In genomic region chr9:127398715-127399400, GRCh38 we compare ENCODE assay signal across 10 cellular contexts. TPM values are rescaled to one million over a fixed set of nuclear protein-coding genes. Genes with fewer than 3 reads are reported as not detected.
A peak's percentile ranks its signal among the peaks of the same experiment; 100 is the strongest.
DNase-seq lines count a peak whose midpoint lies in the region; ATAC-seq, FAIRE-seq and TF ChIP-seq lines count a peak whose summit lies in the region.
"Had no signal": no experiment of that assay in that cellular context is flagged by ENCODE, and none has a peak within 500 bp of the region (broad histone marks: within the 10 kb centered on the region; RNA-seq: fewer than 3 reads in every experiment).

No MANE protein-coding gene starts in this region.

- H3K4me3 ChIP-seq in keratinocyte (ENCODE audit: control insufficient read depth in 2 of 3, extremely low read depth in 1 of 3, insufficient read depth in 2 of 3, low read depth in 1 of 3, low read length in 3 of 3) (no peak overlapping the region), aorta (ENCODE audit: low read length in 2 of 2) (no peak overlapping the region), Peyer's patch (peak overlapping the region in 2 of 4 donors; percentile 90 to 100)

- H3K4me1 ChIP-seq in keratinocyte (ENCODE audit: control insufficient read depth, extremely low read depth, insufficient read depth, low read length) (peaks cover 11% of the 10 kb centered on the region), aorta (ENCODE audit: control insufficient read depth in 1 of 2, insufficient read depth in 2 of 2, low read length in 2 of 2) (no peaks in the 10 kb centered on the region), Peyer's patch (peaks cover 0 to 17% (median 8%) of the 10 kb centered on the region in 4 donors)

- TF ChIP-seq POLR2A in Peyer's patch (IDR thresholded peaks at IDR 0.05): no peak

- intact Hi-C loops in activated CD4-positive, alpha-beta T cell treated with anti-CD3 and anti-CD28 coated beads for 36 hours (cut with DNase I, micrococcal nuclease): loop anchor here (10.0 kb wide), 2 partner anchors 84 to 594 kb away; partner anchors contain the start of gene ZBTB43 (in 1 of the 2)
- intact Hi-C loops in activated CD4-positive, alpha-beta memory T cell treated with anti-CD3 and anti-CD28 coated beads for 36 hours (cut with micrococcal nuclease): no loop called here
- intact Hi-C loops in aorta (cut with DNase I): loop anchor here (2.0 to 5.0 kb wide), 3 partner anchors 87 to 186 kb away; no protein-coding TSS in a partner anchor

- no peak overlapping the region for H3K27ac Mint-ChIP-seq in activated CD4-positive, alpha-beta T cell treated with anti-CD3 and anti-CD28 coated beads for 36 hours
- no peak overlapping the region for H3K27ac Mint-ChIP-seq in activated CD4-positive, alpha-beta memory T cell treated with anti-CD3 and anti-CD28 coated beads for 36 hours
- peak overlapping the region; percentile 68 for H3K27ac Mint-ChIP-seq in stimulated activated effector memory CD8-positive, alpha-beta T cell treated with anti-CD3 and anti-CD28 coated beads, Interleukin-12 subunit alpha, Interleukin-12 subunit beta, amount 100 ng/mL, for 72 hours

- H3K27ac ChIP-seq in keratinocyte (ENCODE audit: control insufficient read depth, insufficient read depth, low read length) (no peak overlapping the region), aorta (ENCODE audit: low read depth in 1 of 2, low read length in 2 of 2) (no peak overlapping the region), Peyer's patch (no peak overlapping the region)

- H2AFZ ChIP-seq in keratinocyte (ENCODE audit: control insufficient read depth, low read length): no peak overlapping the region

- H3K4me1 Mint-ChIP-seq in activated CD4-positive, alpha-beta T cell treated with anti-CD3 and anti-CD28 coated beads for 36 hours: peaks cover 12% of the 10 kb centered on the region
- peaks cover 16% of the 10 kb centered on the region for H3K4me1 Mint-ChIP-seq in activated CD4-positive, alpha-beta memory T cell treated with anti-CD3 and anti-CD28 coated beads for 36 hours (ENCODE audit: low read depth)
- H3K4me1 Mint-ChIP-seq in stimulated activated effector memory CD8-positive, alpha-beta T cell treated with anti-CD3 and anti-CD28 coated beads, Interleukin-12 subunit alpha, Interleukin-12 subunit beta, amount 100 ng/mL, for 72 hours: peaks cover 23% of the 10 kb centered on the region

- H3K4me3 Mint-ChIP-seq in activated CD4-positive, alpha-beta T cell treated with anti-CD3 and anti-CD28 coated beads for 36 hours: peak overlapping the region; percentile 58
- H3K4me3 Mint-ChIP-seq in activated CD4-positive, alpha-beta memory T cell treated with anti-CD3 and anti-CD28 coated beads for 36 hours: peak overlapping the region; percentile 60
- H3K4me3 Mint-ChIP-seq in stimulated activated effector memory CD8-positive, alpha-beta T cell treated with anti-CD3 and anti-CD28 coated beads, Interleukin-12 subunit alpha, Interleukin-12 subunit beta, amount 100 ng/mL, for 72 hours: peak overlapping the region; percentile 79

- peak overlapping the region; percentile 91 for H3K4me2 ChIP-seq in keratinocyte (ENCODE audit: control insufficient read depth, extremely low read depth, insufficient read depth, low read depth, low read length)

- no peak for DNase-seq in activated CD4-positive, alpha-beta T cell treated with anti-CD3 and anti-CD28 coated beads for 36 hours
- no peak for DNase-seq in activated CD4-positive, alpha-beta T cell treated with anti-CD3 and anti-CD28 coated beads for 48 hours
- no peak for DNase-seq in activated CD4-positive, alpha-beta memory T cell treated with anti-CD3 and anti-CD28 coated beads for 36 hours
- DNase-seq in keratinocyte (ENCODE audit: low read depth, low spot score): no peak
- no peak for DNase-seq in stimulated activated effector memory CD8-positive, alpha-beta T cell treated with anti-CD3 and anti-CD28 coated beads, Interleukin-12 subunit alpha, Interleukin-12 subunit beta, amount 100 ng/mL, for 72 hours (ENCODE audit: low spot score in 2 of 2)
- DNase-seq in aorta: no peak
- no peak for DNase-seq in cortex of kidney (lab: John Stamatoyannopoulos, UW)
- DNase-seq in Peyer's patch: no peak

- no peaks in the 10 kb centered on the region for H3K36me3 Mint-ChIP-seq in activated CD4-positive, alpha-beta T cell treated with anti-CD3 and anti-CD28 coated beads for 36 hours (ENCODE audit: low read depth)
- H3K36me3 Mint-ChIP-seq in activated CD4-positive, alpha-beta memory T cell treated with anti-CD3 and anti-CD28 coated beads for 36 hours: no peaks in the 10 kb centered on the region
- peaks cover 10% of the 10 kb centered on the region for H3K36me3 Mint-ChIP-seq in stimulated activated effector memory CD8-positive, alpha-beta T cell treated with anti-CD3 and anti-CD28 coated beads, Interleukin-12 subunit alpha, Interleukin-12 subunit beta, amount 100 ng/mL, for 72 hours

- dilution Hi-C loops in keratinocyte (cut with MboI; ENCODE audit: extremely low pct_ligation_motif_present, low sequenced_read_pairs): loop anchor here (10.0 kb wide), 1 partner anchor 64 kb away; no protein-coding TSS in a partner anchor

- H3K27me3 ChIP-seq in keratinocyte (ENCODE audit: control insufficient read depth, extremely low read depth, insufficient read depth, low read length) (no peaks in the 10 kb centered on the region), aorta (ENCODE audit: control insufficient read depth in 1 of 2, insufficient read depth in 2 of 2, low read length in 1 of 2) (no peaks in the 10 kb centered on the region), Peyer's patch (no peaks in the 10 kb centered on the region)
- H3K27me3 ChIP-seq: upper lobe of left lung had no signal

- H3K27me3 Mint-ChIP-seq in activated CD4-positive, alpha-beta T cell treated with anti-CD3 and anti-CD28 coated beads for 36 hours: peaks cover 48% of the 10 kb centered on the region
- peaks cover 48% of the 10 kb centered on the region for H3K27me3 Mint-ChIP-seq in activated CD4-positive, alpha-beta memory T cell treated with anti-CD3 and anti-CD28 coated beads for 36 hours

- no peaks in the 10 kb centered on the region for H3K9me1 ChIP-seq in keratinocyte (ENCODE audit: control insufficient read depth, extremely low read depth, insufficient read depth, low read length)

- H3K79me2 ChIP-seq in keratinocyte (ENCODE audit: control insufficient read depth, insufficient read depth, low read length): no peaks in the 10 kb centered on the region

- no peak for TF ChIP-seq CTCF in keratinocyte (optimal IDR thresholded peaks at IDR 0.05 in 1 of 3, IDR thresholded peaks at IDR 0.05 in 1 of 3, conservative IDR thresholded peaks at IDR 0.05 in 1 of 3; ENCODE audit: extremely low read depth in 1 of 3, insufficient read depth in 2 of 3, low read length in 3 of 3)
- peak in 1 of 6 experiments; percentile 2 for TF ChIP-seq CTCF in Peyer's patch (IDR thresholded peaks at IDR 0.05)

- no peaks in the 10 kb centered on the region for H3K9me3 Mint-ChIP-seq in activated CD4-positive, alpha-beta T cell treated with anti-CD3 and anti-CD28 coated beads for 36 hours (ENCODE audit: low read depth)
- H3K9me3 Mint-ChIP-seq in activated CD4-positive, alpha-beta memory T cell treated with anti-CD3 and anti-CD28 coated beads for 36 hours: no peaks in the 10 kb centered on the region
- H3K9me3 Mint-ChIP-seq in stimulated activated effector memory CD8-positive, alpha-beta T cell treated with anti-CD3 and anti-CD28 coated beads, Interleukin-12 subunit alpha, Interleukin-12 subunit beta, amount 100 ng/mL, for 72 hours: no peaks in the 10 kb centered on the region

- no peak overlapping the region for H3K9ac ChIP-seq in keratinocyte (ENCODE audit: control insufficient read depth, extremely low read depth, insufficient read depth, low read length)

- H3K9me3 ChIP-seq in keratinocyte (ENCODE audit: control insufficient read depth, low read depth, low read length): no peaks in the 10 kb centered on the region
- H3K9me3 ChIP-seq in aorta (ENCODE audit: control insufficient read depth, low read length): no peaks in the 10 kb centered on the region
- no peaks in the 10 kb centered on the region for H3K9me3 ChIP-seq in Peyer's patch
- H3K9me3 ChIP-seq: mucosa of descending colon, upper lobe of left lung had no signal

- WGBS in aorta, 2 donors: 86 to 87% methylated on average over 13 of the region's 13 CpGs

- CTCF ChIA-PET in activated CD4-positive, alpha-beta T cell treated with anti-CD3 and anti-CD28 coated beads for 36 hours (lab: Charles Lee): interaction anchor here (0.6 to 1.6 kb wide), 4 partner anchors 9 to 640 kb away, joined by 3 to 4 read pairs (median 3); no protein-coding TSS in a partner anchor
- CTCF ChIA-PET in activated CD4-positive, alpha-beta memory T cell treated with anti-CD3 and anti-CD28 coated beads for 36 hours (lab: Charles Lee): interaction anchor here (0.8 to 1.5 kb wide), 4 partner anchors 49 to 184 kb away, joined by 3 to 5 read pairs (median 3); no protein-coding TSS in a partner anchor

- no peaks in the 10 kb centered on the region for H4K20me1 ChIP-seq in keratinocyte (ENCODE audit: control insufficient read depth, extremely low read depth, insufficient read depth, low read length)

- FAIRE-seq in keratinocyte (lab: Jason Lieb, UNC): no peak

- no peak for ATAC-seq in activated CD4-positive, alpha-beta T cell treated with anti-CD3 and anti-CD28 coated beads for 36 hours
- no peak for ATAC-seq in stimulated activated effector memory CD8-positive, alpha-beta T cell treated with anti-CD3 and anti-CD28 coated beads, Interleukin-12 subunit alpha, Interleukin-12 subunit beta, amount 100 ng/mL, for 72 hours
- ATAC-seq in aorta (ENCODE audit: low FRiP score): no peak

- H3K36me3 ChIP-seq in keratinocyte (ENCODE audit: control insufficient read depth in 2 of 2, extremely low read depth in 1 of 2, insufficient read depth in 2 of 2, low read length in 2 of 2) (peaks cover 4 to 5% of the 10 kb centered on the region in 2 experiments), aorta (ENCODE audit: control insufficient read depth in 1 of 2, insufficient read depth in 2 of 2, low read length in 1 of 2) (no peaks in the 10 kb centered on the region), Peyer's patch (peaks cover 0 to 13% (median 0%) of the 10 kb centered on the region in 3 donors)

- POLR2A ChIA-PET in activated CD4-positive, alpha-beta T cell treated with anti-CD3 and anti-CD28 coated beads for 36 hours (lab: Charles Lee): interaction anchor here (0.6 to 0.9 kb wide), 4 partner anchors 11 to 346 kb away, joined by 3 to 6 read pairs (median 3); no protein-coding TSS in a partner anchor
- POLR2A ChIA-PET in activated CD4-positive, alpha-beta memory T cell treated with anti-CD3 and anti-CD28 coated beads for 36 hours (lab: Charles Lee): interaction anchor here (2.3 kb wide), 1 partner anchor 52 kb away, joined by 18 read pairs; the partner anchor contains the start of genes LRSAM1 and RPL12

RNA-seq across cellular contexts. Expression of gene SLC2A8, which starts 1.9 kb away (rescaled TPM):
- 1 to 10 TPM; 1.3 to 1.7 TPM for total RNA-seq in activated CD4-positive, alpha-beta T cell treated with anti-CD3 and anti-CD28 coated beads for 36 hours
- 1 to 10 TPM; 3.2 to 4.6 TPM for total RNA-seq in activated CD4-positive, alpha-beta memory T cell treated with anti-CD3 and anti-CD28 coated beads for 36 hours
- polyA plus RNA-seq in keratinocyte (7.1 to 14.2 TPM (median 9.5 TPM) in 3 replicates), aorta (10 to 100 TPM in 1 of 2 donors, 1 to 10 TPM in 1; 9.9 to 30.5 TPM)
- 2.4 TPM for polyA plus RNA-seq in keratinocyte (2011; ENCODE audit: low read depth)
- polyA plus RNA-seq in keratinocyte (2011; cell fraction: cytosol; rRNA removed): 5.4 and 8.5 TPM in 2 replicates
- polyA plus RNA-seq in keratinocyte (2011; cell fraction: nucleus; rRNA removed): 16.8 and 24.0 TPM in 2 replicates
- polyA plus RNA-seq in keratinocyte (2012; ENCODE audit: low replicate concordance): 7.5 and 9.3 TPM in 2 replicates
- polyA minus RNA-seq in keratinocyte: 7.3 to 12.3 TPM (median 8.2 TPM) in 3 replicates
- polyA minus RNA-seq in keratinocyte (2011; cell fraction: cytosol; rRNA and poly(A)+ RNA removed): 14.0 TPM
- polyA minus RNA-seq in keratinocyte (2011; cell fraction: nucleus; rRNA and poly(A)+ RNA removed): 13.7 and 15.5 TPM in 2 replicates
- total RNA-seq in aorta (10 to 100 TPM; 15.3 to 21.0 TPM), Peyer's patch (10 to 100 TPM in 3 of 4 donors, 1 to 10 TPM in 1; 7.4 to 58.1 (median 42.9) TPM)

RNA-seq across cellular contexts. Expression of gene ZNF79, which starts 25.3 kb away (rescaled TPM):
- total RNA-seq in activated CD4-positive, alpha-beta T cell treated with anti-CD3 and anti-CD28 coated beads for 36 hours: 1 to 10 TPM; 6.9 to 7.6 TPM
- 1 to 10 TPM; 9.3 to 9.7 TPM for total RNA-seq in activated CD4-positive, alpha-beta memory T cell treated with anti-CD3 and anti-CD28 coated beads for 36 hours
- polyA plus RNA-seq in keratinocyte (4.3 to 6.6 TPM (median 4.8 TPM) in 3 replicates), aorta (1 to 10 TPM; 1.0 to 1.9 TPM)
- polyA plus RNA-seq in keratinocyte (2011; ENCODE audit: low read depth): 2.6 TPM
- polyA plus RNA-seq in keratinocyte (2011; cell fraction: cytosol; rRNA removed): 3.0 and 4.8 TPM in 2 replicates
- polyA plus RNA-seq in keratinocyte (2011; cell fraction: nucleus; rRNA removed): 10.7 and 11.3 TPM in 2 replicates
- polyA plus RNA-seq in keratinocyte (2012; ENCODE audit: low replicate concordance): 3.6 and 4.8 TPM in 2 replicates
- 9.1 to 16.4 TPM (median 14.9 TPM) in 3 replicates for polyA minus RNA-seq in keratinocyte
- 6.5 TPM for polyA minus RNA-seq in keratinocyte (2011; cell fraction: cytosol; rRNA and poly(A)+ RNA removed)
- polyA minus RNA-seq in keratinocyte (2011; cell fraction: nucleus; rRNA and poly(A)+ RNA removed): 8.7 and 10.6 TPM in 2 replicates
- total RNA-seq in aorta (10 to 100 TPM in 1 of 2 donors, 1 to 10 TPM in 1; 7.5 to 10.3 TPM), Peyer's patch (10 to 100 TPM; 12.7 to 47.9 (median 14.4) TPM)

RNA-seq across cellular contexts. Expression of gene RPL12, which starts 52.3 kb away (rescaled TPM):
- 1,000 to 10,000 TPM; 2,222 to 2,735 TPM for total RNA-seq in activated CD4-positive, alpha-beta T cell treated with anti-CD3 and anti-CD28 coated beads for 36 hours
- total RNA-seq in activated CD4-positive, alpha-beta memory T cell treated with anti-CD3 and anti-CD28 coated beads for 36 hours: 1,000 to 10,000 TPM; 2,267 to 2,331 TPM
- polyA plus RNA-seq in keratinocyte (2,272 to 2,722 TPM (median 2,671 TPM) in 3 replicates), aorta (1,000 to 10,000 TPM; 2,932 to 3,006 TPM)
- polyA plus RNA-seq in keratinocyte (2011; ENCODE audit: low read depth): 2,111 TPM
- 2,958 and 3,580 TPM in 2 replicates for polyA plus RNA-seq in keratinocyte (2011; cell fraction: cytosol; rRNA removed)
- 591 and 603 TPM in 2 replicates for polyA plus RNA-seq in keratinocyte (2011; cell fraction: nucleus; rRNA removed)
- 2,339 and 3,674 TPM in 2 replicates for polyA plus RNA-seq in keratinocyte (2012; ENCODE audit: low replicate concordance)
- 715 to 1,260 TPM (median 822 TPM) in 3 replicates for polyA minus RNA-seq in keratinocyte
- polyA minus RNA-seq in keratinocyte (2011; cell fraction: cytosol; rRNA and poly(A)+ RNA removed): 1,132 TPM
- 139 and 149 TPM in 2 replicates for polyA minus RNA-seq in keratinocyte (2011; cell fraction: nucleus; rRNA and poly(A)+ RNA removed)
- total RNA-seq in aorta (100 to 1,000 TPM; 875 to 907 TPM), Peyer's patch (1,000 to 10,000 TPM in 2 of 4 donors, 100 to 1,000 TPM in 2; 621 to 1,579 (median 999) TPM)

RNA-seq across cellular contexts. Expression of gene LRSAM1, which starts 52.5 kb away (rescaled TPM):
- total RNA-seq in activated CD4-positive, alpha-beta T cell treated with anti-CD3 and anti-CD28 coated beads for 36 hours: 10 to 100 TPM; 20.0 to 20.4 TPM
- total RNA-seq in activated CD4-positive, alpha-beta memory T cell treated with anti-CD3 and anti-CD28 coated beads for 36 hours: 10 to 100 TPM; 19.7 to 20.9 TPM
- polyA plus RNA-seq in keratinocyte: 5.2 to 11.6 TPM (median 7.2 TPM) in 3 replicates
- 26.7 TPM for polyA plus RNA-seq in keratinocyte (2011; ENCODE audit: low read depth)
- 4.5 and 7.3 TPM in 2 replicates for polyA plus RNA-seq in keratinocyte (2011; cell fraction: cytosol; rRNA removed)
- 22.8 and 27.7 TPM in 2 replicates for polyA plus RNA-seq in keratinocyte (2011; cell fraction: nucleus; rRNA removed)
- polyA plus RNA-seq in keratinocyte (2012; ENCODE audit: low replicate concordance): 12.5 and 16.9 TPM in 2 replicates
- polyA minus RNA-seq in keratinocyte: 7.7 to 15.3 TPM (median 8.0 TPM) in 3 replicates
- polyA minus RNA-seq in keratinocyte (2011; cell fraction: cytosol; rRNA and poly(A)+ RNA removed): 8.2 TPM
- polyA minus RNA-seq in keratinocyte (2011; cell fraction: nucleus; rRNA and poly(A)+ RNA removed): 17.3 and 20.0 TPM in 2 replicates
- total RNA-seq in aorta: 10 to 100 TPM; 16.3 to 27.8 TPM
- 10 to 100 TPM in 1 of 2 donors, 1 to 10 TPM in 1; 9.3 to 38.8 TPM for polyA plus RNA-seq in aorta
- 10 to 100 TPM; 19.3 to 59.4 (median 35.3) TPM for total RNA-seq in Peyer's patch
